Comparison of ENCODE assay signal across 12 cellular contexts in genomic region chr17:45127583-45128300, GRCh38. TPM values are rescaled to one million over a fixed set of nuclear protein-coding genes. Genes with fewer than 3 reads are reported as not detected.
DNase-seq lines count a peak whose midpoint lies in the region; ATAC-seq, FAIRE-seq and TF ChIP-seq lines count a peak whose summit lies in the region.
"Had no signal": no experiment of that assay in that cellular context is flagged by ENCODE, and none has a peak within 500 bp of the region (broad histone marks: within the 10 kb centered on the region; RNA-seq: fewer than 3 reads in every experiment).

No MANE protein-coding gene starts in this region.

- no peaks in the 10 kb centered on the region for H3K36me3 ChIP-seq in ascending aorta
- H3K36me3 ChIP-seq in hepatocyte (replicated peaks; ENCODE audit: insufficient read depth, low read depth), result no peaks in the 10 kb centered on the region
- no peaks in the 10 kb centered on the region for H3K36me3 ChIP-seq in skeletal muscle tissue (ENCODE audit: control insufficient read depth in 3 of 3, insufficient read depth in 3 of 3, low read length in 3 of 3)

- H3K23me2 ChIP-seq in H9 (ENCODE audit: insufficient read length, low read depth, low read length, poor library complexity, severe bottlenecking), result peaks cover 3% of the 10 kb centered on the region

- no peak overlapping the region for H3K23ac ChIP-seq in H9 (ENCODE audit: insufficient read length, low read depth, low read length)

- intact Hi-C loops in ascending aorta (cut with DNase I), result loop anchor here (1.0 kb wide), 1 partner anchor 17 kb away; no protein-coding TSS in a partner anchor

- no peak overlapping the region for H3K18ac ChIP-seq in H9 (ENCODE audit: insufficient read length, low read depth, low read length)

- H2BK120ac ChIP-seq in H9 (ENCODE audit: low read depth, low read length, poor library complexity, severe bottlenecking), result no peak overlapping the region

- peak overlapping the region in 1 of 2 experiments; percentile 53; a peak in 1 of 5 replicates for H3K4me3 Mint-ChIP-seq in H9

- no peak overlapping the region for H2BK15ac ChIP-seq in H9 (ENCODE audit: low read depth, low read length)

- no peak overlapping the region for H3K56ac ChIP-seq in H9 (ENCODE audit: insufficient read length, low read depth, low read length)

- no peak for FAIRE-seq in frontal cortex (lab: Jason Lieb, UNC)

- H4K20me1 ChIP-seq in H9 (ENCODE audit: control insufficient read depth, insufficient read depth, insufficient read length), result no peaks in the 10 kb centered on the region
- no peaks in the 10 kb centered on the region for H4K20me1 ChIP-seq in hepatocyte (ENCODE audit: insufficient read depth, poor library complexity, severe bottlenecking)

- no peak overlapping the region for H2BK5ac ChIP-seq in H9 (ENCODE audit: insufficient read length, low read length)

- H3K4me1 Mint-ChIP-seq in H9, result peaks cover 30 to 37% of the 10 kb centered on the region in 2 experiments

- no peak overlapping the region for H4K91ac ChIP-seq in H9 (ENCODE audit: insufficient read length, low read depth, low read length)

- H3K79me2 ChIP-seq in H9 (ENCODE audit: insufficient read depth, low read length) (no peaks in the 10 kb centered on the region), hepatocyte (peaks cover 76% of the 10 kb centered on the region)

- no peak overlapping the region for H4K5ac ChIP-seq in H9 (ENCODE audit: insufficient read length, low read depth, low read length)

- no peaks in the 10 kb centered on the region; a peak in 1 of 7 replicates for H3K36me3 Mint-ChIP-seq in H9 (ENCODE audit: insufficient read depth in 1 of 3, low read depth in 3 of 3)
- H3K36me3 Mint-ChIP-seq: naive B cell had no signal

- H3K4me3 ChIP-seq in ascending aorta, result peak overlapping the region; percentile 29 to 39
- H3K4me3 ChIP-seq in hepatocyte, result no peak overlapping the region
- peak overlapping the region; percentile 31 to 65 (median 52) for H3K4me3 ChIP-seq in skeletal muscle tissue (ENCODE audit: low read length in 3 of 3)

- H3K4ac ChIP-seq in H9 (ENCODE audit: low read depth, low read length), result no peak overlapping the region

- H3K9ac ChIP-seq in H9 (ENCODE audit: extremely low read depth, insufficient read length, low read length), result no peak overlapping the region
- H3K9ac ChIP-seq in skeletal muscle tissue (ENCODE audit: low read depth in 1 of 3, low read length in 3 of 3), result peak overlapping the region; percentile 65 to 96 (median 74)

- no peaks in the 10 kb centered on the region for H3K79me1 ChIP-seq in H9 (ENCODE audit: insufficient read depth, low read depth, low read length, poor library complexity, severe bottlenecking)

- H3K9me3 Mint-ChIP-seq in H9, result no peaks in the 10 kb centered on the region
- H3K9me3 Mint-ChIP-seq: naive B cell had no signal

- WGBS in H9 (ENCODE audit: extremely low coverage, insufficient read length, low lambda C conversion rate), result no CpG with 5 or more reads among the region's 20 CpGs
- 27% methylated on average over 16 of the region's 20 CpGs for WGBS in hepatocyte (ENCODE audit: low lambda C conversion rate, missing lambda C conversion rate)

- DNase-seq in H9 (peak; percentile 74), ascending aorta (ENCODE audit: low spot score in 2 of 2) (peak in 1 of 2 donors; percentile 88), hepatocyte (ENCODE audit: low spot score) (peak; percentile 83), frontal cortex (ENCODE audit: low spot score in 2 of 2) (no peak)
- no peak for DNase-seq in activated naive CD4-positive, alpha-beta T cell treated with Interleukin-2 at 50 U/mL for 16 hours
- DNase-seq in stimulated activated naive CD8-positive, alpha-beta T cell treated with anti-CD3 and anti-CD28 coated beads, Interleukin-15, Interleukin-2, amounts not matched to agents 100 U/mL and 50 U/mL, for 24 hours, result no peak
- DNase-seq: naive B cell; NCI-H1092 treated with DMSO at 0.1 percent for 48 hours; stimulated activated naive CD4-positive, alpha-beta T cell treated with Interleukin-2 at 50 U/mL for 16 hours had no signal

- no peak overlapping the region for H2BK20ac ChIP-seq in H9 (ENCODE audit: low read depth, low read length, poor library complexity, severe bottlenecking)

- H2AFZ ChIP-seq in H9 (ENCODE audit: low read length) (no peak overlapping the region), hepatocyte (no peak overlapping the region)

- H3K27me3 Mint-ChIP-seq in H9 (ENCODE audit: low read depth), result no peaks in the 10 kb centered on the region; the same call in 1 of the 2 replicates

- no peak overlapping the region for H4K8ac ChIP-seq in H9 (replicated peaks; ENCODE audit: insufficient read length, low read depth, low read length)

- no peaks in the 10 kb centered on the region for H3K9me2 ChIP-seq in hepatocyte (replicated peaks; ENCODE audit: insufficient read depth)

- no peak overlapping the region for H3T11ph ChIP-seq in H9 (ENCODE audit: low read length)

- no peak for TF ChIP-seq CTCF in H9 (conservative IDR thresholded peaks at IDR 0.05)
- no peak for TF ChIP-seq CTCF in ascending aorta (IDR thresholded peaks at IDR 0.05)
- TF ChIP-seq CTCF in hepatocyte (IDR thresholded peaks at IDR 0.05; ENCODE audit: poor library complexity), result no peak

- H2AK5ac ChIP-seq in H9 (ENCODE audit: insufficient read length, low read length), result no peak overlapping the region

- H3K4me2 ChIP-seq in H9 (ENCODE audit: insufficient read depth, insufficient read length, low read length), result no peak overlapping the region
- H3K4me2 ChIP-seq in hepatocyte, result peak overlapping the region; percentile 56

- H3K9me3 ChIP-seq in H9 (ENCODE audit: control insufficient read depth, low read depth, low read length) (no peaks in the 10 kb centered on the region), ascending aorta (no peaks in the 10 kb centered on the region), hepatocyte (ENCODE audit: low read depth) (no peaks in the 10 kb centered on the region), skeletal muscle tissue (ENCODE audit: control insufficient read depth in 3 of 3, low read length in 3 of 3) (no peaks in the 10 kb centered on the region)

- H3K27ac ChIP-seq in H9 (ENCODE audit: insufficient read length, low read depth, low read length), result no peak overlapping the region
- H3K27ac ChIP-seq in ascending aorta, result peak overlapping the region; percentile 95 to 97
- peak overlapping the region; percentile 100 for H3K27ac ChIP-seq in hepatocyte
- H3K27ac ChIP-seq in skeletal muscle tissue (ENCODE audit: low read depth, low read length), result peak overlapping the region; percentile 89
- H3K27ac ChIP-seq: VCaP had no signal

- no peak overlapping the region for H2BK12ac ChIP-seq in H9 (ENCODE audit: insufficient read length, low read depth, low read length)

- no peak overlapping the region; the same call in 1 of the 2 replicates for H3K14ac ChIP-seq in H9 (ENCODE audit: insufficient read depth, low read length)

- ATAC-seq in GM18861 (IDR thresholded peaks at IDR 0.05; ENCODE audit: unreplicated experiment), result no peak
- no peak for ATAC-seq in stimulated activated naive CD8-positive, alpha-beta T cell treated with anti-CD3 and anti-CD28 coated beads, Interleukin-15, Interleukin-2, amounts not matched to agents 100 U/mL and 50 U/mL, for 24 hours

- H3K27ac Mint-ChIP-seq in H9, result peak overlapping the region in 2 of 3 experiments; percentile 62 to 97; a peak in 6 of 7 replicates

- H3K27me3 ChIP-seq in H9 (ENCODE audit: insufficient read depth, low read length), result no peaks in the 10 kb centered on the region
- H3K27me3 ChIP-seq in ascending aorta, result no peaks in the 10 kb centered on the region
- no peaks in the 10 kb centered on the region for H3K27me3 ChIP-seq in hepatocyte
- H3K27me3 ChIP-seq in skeletal muscle tissue (ENCODE audit: control insufficient read depth in 3 of 3, insufficient read depth in 3 of 3, low read length in 3 of 3), result no peaks in the 10 kb centered on the region

- H3K4me1 ChIP-seq in H9 (ENCODE audit: insufficient read depth, low read length) (no peaks in the 10 kb centered on the region; the same call in 1 of the 2 replicates), ascending aorta (peaks cover 14 to 63% of the 10 kb centered on the region in 2 donors), hepatocyte (ENCODE audit: insufficient read depth) (peaks cover 71% of the 10 kb centered on the region), skeletal muscle tissue (ENCODE audit: control insufficient read depth in 3 of 3, insufficient read depth in 3 of 3, low read length in 3 of 3) (peaks cover 70 to 78% (median 74%) of the 10 kb centered on the region in 3 donors)

RNA-seq across cellular contexts. Expression of gene PLCD3, which starts 4.6 kb away (rescaled TPM):
- total RNA-seq in H9 (2021) (41.6 and 48.5 TPM in 2 replicates), ascending aorta (65.5 TPM), hepatocyte (49.2 and 69.7 TPM in 2 replicates), skeletal muscle tissue (12.0 TPM), frontal cortex (0.82 TPM)
- polyA plus RNA-seq in hepatocyte, result 35.7 and 41.8 TPM in 2 replicates

RNA-seq across cellular contexts. Expression of gene ACBD4, which starts 7.7 kb away (rescaled TPM):
- total RNA-seq in H9 (2021) (9.7 and 10.5 TPM in 2 replicates), ascending aorta (14.7 TPM), hepatocyte (8.1 and 8.2 TPM in 2 replicates), skeletal muscle tissue (3.1 TPM), frontal cortex (2.4 TPM)
- polyA plus RNA-seq in hepatocyte, result 11.2 and 13.7 TPM in 2 replicates

RNA-seq across cellular contexts. Expression of gene HEXIM1, which starts 20.5 kb away (rescaled TPM):
- total RNA-seq in H9 (2021), result 32.4 and 33.0 TPM in 2 replicates
- 23.7 TPM for total RNA-seq in ascending aorta
- total RNA-seq in hepatocyte, result 17.1 and 19.2 TPM in 2 replicates
- polyA plus RNA-seq in hepatocyte, result 13.5 and 14.5 TPM in 2 replicates
- 14.6 TPM for total RNA-seq in skeletal muscle tissue
- total RNA-seq in frontal cortex, result 8.6 TPM

RNA-seq across cellular contexts. Expression of gene HEXIM2, which starts 33.9 kb away (rescaled TPM):
- total RNA-seq in H9 (2021) (12.5 and 16.1 TPM in 2 replicates), ascending aorta (1.4 TPM), hepatocyte (6.7 and 12.2 TPM in 2 replicates), skeletal muscle tissue (10.4 TPM), frontal cortex (8.2 TPM)
- 7.6 and 10.5 TPM in 2 replicates for polyA plus RNA-seq in hepatocyte

Comparison
In these comparisons a context has a peak if more than half of its experiments do, and no peak if none do; other contexts are left out.
1. DNase-seq: peak in H9 (single experiment) and hepatocyte (single experiment); none in activated naive CD4-positive, alpha-beta T cell treated with Interleukin-2 at 50 U/mL for 16 hours (single experiment), frontal cortex (0 of 2) and stimulated activated naive CD8-positive, alpha-beta T cell treated with anti-CD3 and anti-CD28 coated beads, Interleukin-15, Interleukin-2, amounts not matched to agents 100 U/mL and 50 U/mL, for 24 hours (single experiment).